Comparison of ENCODE assay signal across 19 cellular contexts in genomic region chr2:232332940-232333259, GRCh38. TPM values are rescaled to one million over a fixed set of nuclear protein-coding genes. Genes with fewer than 3 reads are reported as not detected.
A peak's percentile ranks its signal among the peaks of the same experiment; 100 is the strongest.
DNase-seq lines count a peak whose midpoint lies in the region; TF ChIP-seq lines count a peak whose summit lies in the region.
"Had no signal": no experiment of that assay in that cellular context is flagged by ENCODE, and none has a peak within 500 bp of the region (broad histone marks: within the 10 kb centered on the region; RNA-seq: fewer than 3 reads in every experiment).

No MANE protein-coding gene starts in this region.

- TF ChIP-seq CTCF in WERI-Rb-1 (IDR thresholded peaks at IDR 0.05; ENCODE audit: low read depth, low read length): no peak
- TF ChIP-seq CTCF in brain microvascular endothelial cell (IDR thresholded peaks at IDR 0.05; ENCODE audit: low read depth, low read length, missing control alignments): no peak

- H3K4me3 ChIP-seq in H7 (ENCODE audit: insufficient read depth, low read depth, low read length) (no peak overlapping the region), WERI-Rb-1 (ENCODE audit: low read depth, low read length) (no peak overlapping the region), brain microvascular endothelial cell (ENCODE audit: low read depth, low read length) (no peak overlapping the region)
- H3K4me3 ChIP-seq: GM12878, GM23338, SJSA1 had no signal

- no peaks in the 10 kb centered on the region for H3K36me3 ChIP-seq in H7 (replicated peaks; ENCODE audit: control insufficient read depth, insufficient read depth, low read length)
- H3K36me3 ChIP-seq in WERI-Rb-1: no peaks in the 10 kb centered on the region
- H3K36me3 ChIP-seq in brain microvascular endothelial cell (replicated peaks): no peaks in the 10 kb centered on the region

- H3K27ac ChIP-seq in WERI-Rb-1 (no peak overlapping the region), brain microvascular endothelial cell (no peak overlapping the region)
- H3K27ac ChIP-seq: SJSA1 had no signal

- intact Hi-C loops in activated CD4-positive, alpha-beta memory T cell treated with anti-CD3 and anti-CD28 coated beads for 36 hours (cut with micrococcal nuclease): no loop called here

- no peaks in the 10 kb centered on the region for H3K27me3 Mint-ChIP-seq in activated CD4-positive, alpha-beta memory T cell treated with anti-CD3 and anti-CD28 coated beads for 36 hours
- no peaks in the 10 kb centered on the region for H3K27me3 Mint-ChIP-seq in activated CD4-positive, alpha-beta memory T cell treated with anti-CD3 and anti-CD28 coated beads, Interleukin-2, amount 10 ng/mL, durations not matched to agents 7 days and 5 days

- H3K36me3 Mint-ChIP-seq in activated CD4-positive, alpha-beta memory T cell treated with anti-CD3 and anti-CD28 coated beads for 36 hours: no peaks in the 10 kb centered on the region
- no peaks in the 10 kb centered on the region for H3K36me3 Mint-ChIP-seq in activated CD4-positive, alpha-beta memory T cell treated with anti-CD3 and anti-CD28 coated beads, Interleukin-2, amount 10 ng/mL, durations not matched to agents 7 days and 5 days (ENCODE audit: low read depth)

- CTCF ChIA-PET in activated CD4-positive, alpha-beta memory T cell treated with anti-CD3 and anti-CD28 coated beads for 36 hours (lab: Charles Lee): no interaction called here
- CTCF ChIA-PET in activated CD4-positive, alpha-beta memory T cell treated with anti-CD3 and anti-CD28 coated beads, Interleukin-2, amount 10 ng/mL, durations not matched to agents 7 days and 5 days (lab: Charles Lee): no interaction called here

- no peaks in the 10 kb centered on the region for H3K9me3 ChIP-seq in WERI-Rb-1 (ENCODE audit: severe bottlenecking)
- H3K9me3 ChIP-seq: SJSA1 had no signal

- no peaks in the 10 kb centered on the region for H3K4me1 Mint-ChIP-seq in activated CD4-positive, alpha-beta memory T cell treated with anti-CD3 and anti-CD28 coated beads for 36 hours (ENCODE audit: low read depth)
- no peaks in the 10 kb centered on the region for H3K4me1 Mint-ChIP-seq in activated CD4-positive, alpha-beta memory T cell treated with anti-CD3 and anti-CD28 coated beads, Interleukin-2, amount 10 ng/mL, durations not matched to agents 7 days and 5 days
- H3K4me1 Mint-ChIP-seq: GM23338 had no signal

- DNase-seq in activated CD4-positive, alpha-beta memory T cell treated with anti-CD3 and anti-CD28 coated beads for 36 hours: peak; percentile 4
- no peak for DNase-seq in activated CD4-positive, alpha-beta memory T cell treated with anti-CD3 and anti-CD28 coated beads, Interleukin-2, amount 10 ng/mL, durations not matched to agents 7 days and 5 days
- DNase-seq in H7 (peak; percentile 54), WERI-Rb-1 (peak; percentile 1), mesenteric fat pad (ENCODE audit: low spot score) (peak; percentile 69), inferior parietal cortex (ENCODE audit: extremely low spot score) (no peak), iPS-NIHi7 (ENCODE audit: extremely low spot score) (no peak), brain microvascular endothelial cell (no peak)
- DNase-seq: C1 segment of cervical spinal cord, DMS 273 treated with DMSO at 0.1 percent for 48 hours, GDM1, Kasumi-1, MM.1S, NCI-H1417, NCI-H187 treated with DMSO at 0.1 percent for 48 hours, NCI-H748 treated with DMSO at 0.1 percent for 48 hours had no signal

- H3K27me3 ChIP-seq in H7 (ENCODE audit: control insufficient read depth, insufficient read depth, low read length): no peaks in the 10 kb centered on the region
- H3K27me3 ChIP-seq in WERI-Rb-1 (ENCODE audit: insufficient read depth, low read depth, severe bottlenecking): no peaks in the 10 kb centered on the region
- no peaks in the 10 kb centered on the region for H3K27me3 ChIP-seq in brain microvascular endothelial cell (replicated peaks)
- H3K27me3 ChIP-seq: SJSA1 had no signal

- in situ Hi-C loops in brain microvascular endothelial cell (cut with HindIII; ENCODE audit: low pct_ligation_motif_present, low sequenced_read_pairs): no loop called here

- H3K4me3 Mint-ChIP-seq in activated CD4-positive, alpha-beta memory T cell treated with anti-CD3 and anti-CD28 coated beads for 36 hours: no peak overlapping the region
- H3K4me3 Mint-ChIP-seq in activated CD4-positive, alpha-beta memory T cell treated with anti-CD3 and anti-CD28 coated beads, Interleukin-2, amount 10 ng/mL, durations not matched to agents 7 days and 5 days: no peak overlapping the region
- H3K4me3 Mint-ChIP-seq: GM23338 had no signal

- no peaks in the 10 kb centered on the region for H3K9me3 Mint-ChIP-seq in activated CD4-positive, alpha-beta memory T cell treated with anti-CD3 and anti-CD28 coated beads for 36 hours
- H3K9me3 Mint-ChIP-seq in activated CD4-positive, alpha-beta memory T cell treated with anti-CD3 and anti-CD28 coated beads, Interleukin-2, amount 10 ng/mL, durations not matched to agents 7 days and 5 days: no peaks in the 10 kb centered on the region
- H3K9me3 Mint-ChIP-seq: GM23338 had no signal

- POLR2A ChIA-PET in activated CD4-positive, alpha-beta memory T cell treated with anti-CD3 and anti-CD28 coated beads for 36 hours (lab: Charles Lee): no interaction called here
- POLR2A ChIA-PET in activated CD4-positive, alpha-beta memory T cell treated with anti-CD3 and anti-CD28 coated beads, Interleukin-2, amount 10 ng/mL, durations not matched to agents 7 days and 5 days (lab: Charles Lee): no interaction called here

- H3K27ac Mint-ChIP-seq in activated CD4-positive, alpha-beta memory T cell treated with anti-CD3 and anti-CD28 coated beads for 36 hours: no peak overlapping the region
- H3K27ac Mint-ChIP-seq in activated CD4-positive, alpha-beta memory T cell treated with anti-CD3 and anti-CD28 coated beads, Interleukin-2, amount 10 ng/mL, durations not matched to agents 7 days and 5 days: no peak overlapping the region
- H3K27ac Mint-ChIP-seq: GM23338 had no signal

RNA-seq across cellular contexts. Expression of gene ALPP, which starts 45.7 kb away (rescaled TPM):
- total RNA-seq in activated CD4-positive, alpha-beta memory T cell treated with anti-CD3 and anti-CD28 coated beads for 36 hours: not detected
- not detected for total RNA-seq in activated CD4-positive, alpha-beta memory T cell treated with anti-CD3 and anti-CD28 coated beads, Interleukin-2, amount 10 ng/mL, durations not matched to agents 7 days and 5 days
- total RNA-seq in H7 (2014; rRNA removed; shearing (Covaris generic)): 0.15 and 0.69 TPM in 2 replicates
- not detected for total RNA-seq in mesenteric fat pad
- total RNA-seq: GM12878 had no signal

Comparison
In these comparisons a context has a peak if more than half of its experiments do, and no peak if none do; other contexts are left out.
1. DNase-seq: peak in activated CD4-positive, alpha-beta memory T cell treated with anti-CD3 and anti-CD28 coated beads for 36 hours (single experiment), H7 (single experiment), WERI-Rb-1 (single experiment) and mesenteric fat pad (single experiment); none in activated CD4-positive, alpha-beta memory T cell treated with anti-CD3 and anti-CD28 coated beads, Interleukin-2, amount 10 ng/mL, durations not matched to agents 7 days and 5 days (single experiment), inferior parietal cortex (single experiment), iPS-NIHi7 (single experiment) and brain microvascular endothelial cell (single experiment).